ENCODE assay signal across 1 cellular context in the genomic region with DNA sequence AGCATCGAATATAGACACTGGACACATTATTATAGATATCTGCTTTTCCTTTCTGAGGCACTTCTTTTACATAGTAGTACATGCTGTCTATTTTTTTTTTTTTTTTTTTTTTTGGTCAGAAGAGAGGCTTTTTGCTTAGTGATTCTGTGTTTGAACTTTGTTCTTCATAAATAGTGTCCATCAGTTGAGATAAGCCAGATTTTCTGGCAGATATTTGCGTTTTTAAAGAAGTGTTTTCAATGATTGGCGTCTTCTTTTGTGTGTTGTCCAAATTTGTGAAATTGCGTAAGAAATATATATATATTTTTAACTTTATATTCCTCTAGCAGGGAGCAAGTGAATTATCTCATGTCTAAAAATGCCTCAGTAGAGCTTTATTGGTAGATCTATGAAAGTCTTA.
TF ChIP-seq lines count a peak whose summit lies in the region.

No MANE protein-coding gene starts in this region.

TF ChIP-seq in GM12878, 131 proteins besides CTCF, POLR2A, EP300 and RAD21 (continued from another document):
- TF ChIP-seq, protein P1, sequence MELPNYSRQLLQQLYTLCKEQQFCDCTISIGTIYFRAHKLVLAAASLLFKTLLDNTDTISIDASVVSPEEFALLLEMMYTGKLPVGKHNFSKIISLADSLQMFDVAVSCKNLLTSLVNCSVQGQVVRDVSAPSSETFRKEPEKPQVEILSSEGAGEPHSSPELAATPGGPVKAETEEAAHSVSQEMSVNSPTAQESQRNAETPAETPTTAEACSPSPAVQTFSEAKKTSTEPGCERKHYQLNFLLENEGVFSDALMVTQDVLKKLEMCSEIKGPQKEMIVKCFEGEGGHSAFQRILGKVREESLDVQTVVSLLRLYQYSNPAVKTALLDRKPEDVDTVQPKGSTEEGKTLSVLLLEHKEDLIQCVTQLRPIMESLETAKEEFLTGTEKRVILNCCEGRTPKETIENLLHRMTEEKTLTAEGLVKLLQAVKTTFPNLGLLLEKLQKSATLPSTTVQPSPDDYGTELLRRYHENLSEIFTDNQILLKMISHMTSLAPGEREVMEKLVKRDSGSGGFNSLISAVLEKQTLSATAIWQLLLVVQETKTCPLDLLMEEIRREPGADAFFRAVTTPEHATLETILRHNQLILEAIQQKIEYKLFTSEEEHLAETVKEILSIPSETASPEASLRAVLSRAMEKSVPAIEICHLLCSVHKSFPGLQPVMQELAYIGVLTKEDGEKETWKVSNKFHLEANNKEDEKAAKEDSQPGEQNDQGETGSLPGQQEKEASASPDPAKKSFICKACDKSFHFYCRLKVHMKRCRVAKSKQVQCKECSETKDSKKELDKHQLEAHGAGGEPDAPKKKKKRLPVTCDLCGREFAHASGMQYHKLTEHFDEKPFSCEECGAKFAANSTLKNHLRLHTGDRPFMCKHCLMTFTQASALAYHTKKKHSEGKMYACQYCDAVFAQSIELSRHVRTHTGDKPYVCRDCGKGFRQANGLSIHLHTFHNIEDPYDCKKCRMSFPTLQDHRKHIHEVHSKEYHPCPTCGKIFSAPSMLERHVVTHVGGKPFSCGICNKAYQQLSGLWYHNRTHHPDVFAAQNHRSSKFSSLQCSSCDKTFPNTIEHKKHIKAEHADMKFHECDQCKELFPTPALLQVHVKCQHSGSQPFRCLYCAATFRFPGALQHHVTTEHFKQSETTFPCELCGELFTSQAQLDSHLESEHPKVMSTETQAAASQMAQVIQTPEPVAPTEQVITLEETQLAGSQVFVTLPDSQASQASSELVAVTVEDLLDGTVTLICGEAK (IDR thresholded peaks at IDR 0.05; ENCODE audit: borderline replicate concordance) = no peak
- TF ChIP-seq NR2C1 (IDR thresholded peaks at IDR 0.05) (no peak), FOXM1 (IDR thresholded peaks at IDR 0.05; ENCODE audit: low read depth, low read length) (no peak), KLF5 (IDR thresholded peaks at IDR 0.05; ENCODE audit: partially characterized antibody) (no peak), JUNB (IDR thresholded peaks at IDR 0.05) (no peak), CREM (IDR thresholded peaks at IDR 0.05; ENCODE audit: low read depth) (no peak), SPI1 (IDR thresholded peaks at IDR 0.05; ENCODE audit: borderline replicate concordance, insufficient read depth, low read depth, low read length) (no peak), RCOR1 (conservative IDR thresholded peaks at IDR 0.05; ENCODE audit: low read depth, low read length) (no peak), BCL11A (IDR thresholded peaks at IDR 0.05; ENCODE audit: low read depth, low read length) (no peak), KAT2A (conservative IDR thresholded peaks at IDR 0.05; ENCODE audit: control insufficient read depth, low read depth, low read length) (no peak)
- TF ChIP-seq, protein P2, sequence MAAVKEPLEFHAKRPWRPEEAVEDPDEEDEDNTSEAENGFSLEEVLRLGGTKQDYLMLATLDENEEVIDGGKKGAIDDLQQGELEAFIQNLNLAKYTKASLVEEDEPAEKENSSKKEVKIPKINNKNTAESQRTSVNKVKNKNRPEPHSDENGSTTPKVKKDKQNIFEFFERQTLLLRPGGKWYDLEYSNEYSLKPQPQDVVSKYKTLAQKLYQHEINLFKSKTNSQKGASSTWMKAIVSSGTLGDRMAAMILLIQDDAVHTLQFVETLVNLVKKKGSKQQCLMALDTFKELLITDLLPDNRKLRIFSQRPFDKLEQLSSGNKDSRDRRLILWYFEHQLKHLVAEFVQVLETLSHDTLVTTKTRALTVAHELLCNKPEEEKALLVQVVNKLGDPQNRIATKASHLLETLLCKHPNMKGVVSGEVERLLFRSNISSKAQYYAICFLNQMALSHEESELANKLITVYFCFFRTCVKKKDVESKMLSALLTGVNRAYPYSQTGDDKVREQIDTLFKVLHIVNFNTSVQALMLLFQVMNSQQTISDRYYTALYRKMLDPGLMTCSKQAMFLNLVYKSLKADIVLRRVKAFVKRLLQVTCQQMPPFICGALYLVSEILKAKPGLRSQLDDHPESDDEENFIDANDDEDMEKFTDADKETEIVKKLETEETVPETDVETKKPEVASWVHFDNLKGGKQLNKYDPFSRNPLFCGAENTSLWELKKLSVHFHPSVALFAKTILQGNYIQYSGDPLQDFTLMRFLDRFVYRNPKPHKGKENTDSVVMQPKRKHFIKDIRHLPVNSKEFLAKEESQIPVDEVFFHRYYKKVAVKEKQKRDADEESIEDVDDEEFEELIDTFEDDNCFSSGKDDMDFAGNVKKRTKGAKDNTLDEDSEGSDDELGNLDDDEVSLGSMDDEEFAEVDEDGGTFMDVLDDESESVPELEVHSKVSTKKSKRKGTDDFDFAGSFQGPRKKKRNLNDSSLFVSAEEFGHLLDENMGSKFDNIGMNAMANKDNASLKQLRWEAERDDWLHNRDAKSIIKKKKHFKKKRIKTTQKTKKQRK (IDR thresholded peaks at IDR 0.05; ENCODE audit: low read depth, low read length) = no peak
- TF ChIP-seq, protein P3, sequence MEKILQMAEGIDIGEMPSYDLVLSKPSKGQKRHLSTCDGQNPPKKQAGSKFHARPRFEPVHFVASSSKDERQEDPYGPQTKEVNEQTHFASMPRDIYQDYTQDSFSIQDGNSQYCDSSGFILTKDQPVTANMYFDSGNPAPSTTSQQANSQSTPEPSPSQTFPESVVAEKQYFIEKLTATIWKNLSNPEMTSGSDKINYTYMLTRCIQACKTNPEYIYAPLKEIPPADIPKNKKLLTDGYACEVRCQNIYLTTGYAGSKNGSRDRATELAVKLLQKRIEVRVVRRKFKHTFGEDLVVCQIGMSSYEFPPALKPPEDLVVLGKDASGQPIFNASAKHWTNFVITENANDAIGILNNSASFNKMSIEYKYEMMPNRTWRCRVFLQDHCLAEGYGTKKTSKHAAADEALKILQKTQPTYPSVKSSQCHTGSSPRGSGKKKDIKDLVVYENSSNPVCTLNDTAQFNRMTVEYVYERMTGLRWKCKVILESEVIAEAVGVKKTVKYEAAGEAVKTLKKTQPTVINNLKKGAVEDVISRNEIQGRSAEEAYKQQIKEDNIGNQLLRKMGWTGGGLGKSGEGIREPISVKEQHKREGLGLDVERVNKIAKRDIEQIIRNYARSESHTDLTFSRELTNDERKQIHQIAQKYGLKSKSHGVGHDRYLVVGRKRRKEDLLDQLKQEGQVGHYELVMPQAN (conservative IDR thresholded peaks at IDR 0.05) = no peak
